1 cellular context compared by ENCODE assay signal in genomic region chr10:29687411-29688160, GRCh38.
TF ChIP-seq lines count a peak whose summit lies in the region.

No MANE protein-coding gene starts in this region.

TF ChIP-seq in GM23338, 12 proteins besides CTCF, POLR2A, EP300 and RAD21:
- TF ChIP-seq REST (IDR thresholded peaks at IDR 0.05; ENCODE audit: unreplicated experiment) (peak; percentile 52), ZNF462 (CRISPR knock-in tag; IDR thresholded peaks at IDR 0.05) (no peak), JUNB (IDR thresholded peaks at IDR 0.05; ENCODE audit: unreplicated experiment) (no peak)
